Comparison of ENCODE assay signal across 1 cellular context in the genomic region with DNA sequence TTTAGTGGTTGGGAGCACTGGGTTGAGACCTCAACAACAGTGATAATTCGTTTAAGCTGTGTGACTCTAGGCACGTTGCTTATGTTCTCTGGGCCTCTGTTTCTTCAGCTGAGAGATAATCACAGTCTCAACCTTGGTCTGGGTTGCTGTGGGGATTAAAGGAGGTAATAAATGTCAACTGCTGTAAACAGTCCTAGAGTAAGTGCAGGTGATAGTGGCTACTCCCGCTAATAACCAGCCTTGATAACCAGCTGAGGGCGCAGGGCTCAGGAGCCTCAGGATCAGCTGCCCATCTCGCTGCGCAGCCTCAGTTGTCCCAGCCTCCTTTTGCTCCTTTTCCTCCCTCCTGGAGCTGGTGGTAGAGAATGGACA.
TF ChIP-seq lines count a peak whose summit lies in the region.

No MANE protein-coding gene starts in this region.

TF ChIP-seq in WTC11, 78 proteins besides CTCF, POLR2A, EP300 and RAD21 (continued from another document):
- TF ChIP-seq, protein P1, sequence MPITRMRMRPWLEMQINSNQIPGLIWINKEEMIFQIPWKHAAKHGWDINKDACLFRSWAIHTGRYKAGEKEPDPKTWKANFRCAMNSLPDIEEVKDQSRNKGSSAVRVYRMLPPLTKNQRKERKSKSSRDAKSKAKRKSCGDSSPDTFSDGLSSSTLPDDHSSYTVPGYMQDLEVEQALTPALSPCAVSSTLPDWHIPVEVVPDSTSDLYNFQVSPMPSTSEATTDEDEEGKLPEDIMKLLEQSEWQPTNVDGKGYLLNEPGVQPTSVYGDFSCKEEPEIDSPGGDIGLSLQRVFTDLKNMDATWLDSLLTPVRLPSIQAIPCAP (CRISPR knock-in tag; IDR thresholded peaks at IDR 0.05), result no peak
- TF ChIP-seq, protein P2, sequence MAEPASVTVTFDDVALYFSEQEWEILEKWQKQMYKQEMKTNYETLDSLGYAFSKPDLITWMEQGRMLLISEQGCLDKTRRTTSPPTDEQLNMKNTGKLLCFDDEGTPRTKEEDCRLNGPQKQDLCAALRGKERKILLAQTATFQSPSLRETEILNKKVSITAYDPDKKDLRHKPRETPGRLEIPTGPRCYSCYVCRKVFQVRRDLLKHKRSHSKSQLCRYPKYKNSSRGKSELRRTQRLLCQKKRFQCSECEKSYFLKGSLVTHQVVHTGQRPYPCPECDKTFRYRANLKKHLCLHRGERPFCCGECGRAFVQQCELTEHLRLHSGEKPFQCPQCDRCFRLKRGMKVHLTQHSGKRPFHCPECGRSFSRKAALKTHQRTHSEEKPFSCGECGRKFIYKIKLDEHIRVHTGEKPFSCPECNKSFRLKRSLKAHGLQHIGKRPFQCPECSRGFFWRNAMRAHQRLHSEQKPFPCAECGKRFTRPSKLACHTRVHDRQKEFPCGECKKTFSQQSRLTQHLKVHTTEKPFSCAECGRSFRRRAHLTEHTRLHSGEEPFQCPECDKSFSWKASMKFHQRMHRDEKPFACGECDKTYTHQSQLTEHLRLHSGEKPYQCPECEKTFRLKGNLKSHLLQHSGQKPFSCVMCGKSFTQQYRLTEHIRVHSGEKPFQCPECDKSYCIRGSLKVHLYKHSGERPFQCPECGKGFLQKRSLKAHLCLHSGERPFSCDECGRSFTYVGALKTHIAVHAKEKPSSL (CRISPR knock-in tag; conservative IDR thresholded peaks at IDR 0.05), result no peak
- TF ChIP-seq MYBL2 (CRISPR knock-in tag; IDR thresholded peaks at IDR 0.05) (no peak), ZNF121 (CRISPR knock-in tag; IDR thresholded peaks at IDR 0.05) (no peak), KAT7 (CRISPR knock-in tag; IDR thresholded peaks at IDR 0.05; ENCODE audit: borderline replicate concordance) (no peak), NR1H2 (CRISPR knock-in tag; IDR thresholded peaks at IDR 0.05) (no peak), ZNF263 (CRISPR knock-in tag; IDR thresholded peaks at IDR 0.05; ENCODE audit: low read depth) (no peak), GABPB1 (CRISPR knock-in tag; IDR thresholded peaks at IDR 0.05) (no peak), CBFB (CRISPR knock-in tag; IDR thresholded peaks at IDR 0.05; ENCODE audit: low read depth) (no peak), FOXK1 (CRISPR knock-in tag; IDR thresholded peaks at IDR 0.05) (no peak), ZBTB21 (CRISPR knock-in tag; IDR thresholded peaks at IDR 0.05; ENCODE audit: borderline replicate concordance) (no peak)
- TF ChIP-seq, protein P3, sequence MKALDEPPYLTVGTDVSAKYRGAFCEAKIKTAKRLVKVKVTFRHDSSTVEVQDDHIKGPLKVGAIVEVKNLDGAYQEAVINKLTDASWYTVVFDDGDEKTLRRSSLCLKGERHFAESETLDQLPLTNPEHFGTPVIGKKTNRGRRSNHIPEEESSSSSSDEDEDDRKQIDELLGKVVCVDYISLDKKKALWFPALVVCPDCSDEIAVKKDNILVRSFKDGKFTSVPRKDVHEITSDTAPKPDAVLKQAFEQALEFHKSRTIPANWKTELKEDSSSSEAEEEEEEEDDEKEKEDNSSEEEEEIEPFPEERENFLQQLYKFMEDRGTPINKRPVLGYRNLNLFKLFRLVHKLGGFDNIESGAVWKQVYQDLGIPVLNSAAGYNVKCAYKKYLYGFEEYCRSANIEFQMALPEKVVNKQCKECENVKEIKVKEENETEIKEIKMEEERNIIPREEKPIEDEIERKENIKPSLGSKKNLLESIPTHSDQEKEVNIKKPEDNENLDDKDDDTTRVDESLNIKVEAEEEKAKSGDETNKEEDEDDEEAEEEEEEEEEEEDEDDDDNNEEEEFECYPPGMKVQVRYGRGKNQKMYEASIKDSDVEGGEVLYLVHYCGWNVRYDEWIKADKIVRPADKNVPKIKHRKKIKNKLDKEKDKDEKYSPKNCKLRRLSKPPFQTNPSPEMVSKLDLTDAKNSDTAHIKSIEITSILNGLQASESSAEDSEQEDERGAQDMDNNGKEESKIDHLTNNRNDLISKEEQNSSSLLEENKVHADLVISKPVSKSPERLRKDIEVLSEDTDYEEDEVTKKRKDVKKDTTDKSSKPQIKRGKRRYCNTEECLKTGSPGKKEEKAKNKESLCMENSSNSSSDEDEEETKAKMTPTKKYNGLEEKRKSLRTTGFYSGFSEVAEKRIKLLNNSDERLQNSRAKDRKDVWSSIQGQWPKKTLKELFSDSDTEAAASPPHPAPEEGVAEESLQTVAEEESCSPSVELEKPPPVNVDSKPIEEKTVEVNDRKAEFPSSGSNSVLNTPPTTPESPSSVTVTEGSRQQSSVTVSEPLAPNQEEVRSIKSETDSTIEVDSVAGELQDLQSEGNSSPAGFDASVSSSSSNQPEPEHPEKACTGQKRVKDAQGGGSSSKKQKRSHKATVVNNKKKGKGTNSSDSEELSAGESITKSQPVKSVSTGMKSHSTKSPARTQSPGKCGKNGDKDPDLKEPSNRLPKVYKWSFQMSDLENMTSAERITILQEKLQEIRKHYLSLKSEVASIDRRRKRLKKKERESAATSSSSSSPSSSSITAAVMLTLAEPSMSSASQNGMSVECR (CRISPR knock-in tag; IDR thresholded peaks at IDR 0.05; ENCODE audit: borderline replicate concordance), result no peak
- TF ChIP-seq, protein P4, sequence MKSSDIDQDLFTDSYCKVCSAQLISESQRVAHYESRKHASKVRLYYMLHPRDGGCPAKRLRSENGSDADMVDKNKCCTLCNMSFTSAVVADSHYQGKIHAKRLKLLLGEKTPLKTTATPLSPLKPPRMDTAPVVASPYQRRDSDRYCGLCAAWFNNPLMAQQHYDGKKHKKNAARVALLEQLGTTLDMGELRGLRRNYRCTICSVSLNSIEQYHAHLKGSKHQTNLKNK (CRISPR knock-in tag; IDR thresholded peaks at IDR 0.05), result no peak
